Comparison of ENCODE assay signal across 9 cellular contexts in genomic region chr12:27142102-27142721, GRCh38. TPM values are rescaled to one million over a fixed set of nuclear protein-coding genes. Genes with fewer than 3 reads are reported as not detected.
DNase-seq lines count a peak whose midpoint lies in the region; ATAC-seq and TF ChIP-seq lines count a peak whose summit lies in the region.
"Had no signal": no experiment of that assay in that cellular context is flagged by ENCODE, and none has a peak within 500 bp of the region (broad histone marks: within the 10 kb centered on the region; RNA-seq: fewer than 3 reads in every experiment).

No MANE protein-coding gene starts in this region.

- H3K36me3 Mint-ChIP-seq in endothelial cell (ENCODE audit: low read depth, unreplicated experiment), result no peaks in the 10 kb centered on the region

- H3K9me3 ChIP-seq in suprapubic skin, result no peaks in the 10 kb centered on the region

- no peak for TF ChIP-seq POLR2A in suprapubic skin (IDR thresholded peaks at IDR 0.05)

- CTCF ChIA-PET in BJ (lab: Yijun Ruan, JAX), result interaction anchor here (0.9 to 2.0 kb wide), 7 partner anchors 14 to 164 kb away, joined by 3 to 10 read pairs (median 4); partner anchors contain the start of gene STK38L

- H3K4me3 ChIP-seq in BJ (ENCODE audit: low read depth, low read length) (no peak overlapping the region), suprapubic skin (no peak overlapping the region)

- POLR2A ChIA-PET in BJ (lab: Charles Lee), result no interaction called here

- H3K27ac Mint-ChIP-seq in endothelial cell (ENCODE audit: unreplicated experiment), result no peak overlapping the region

- DNase-seq in BJ (ENCODE audit: low read depth) (peak; percentile 32), NCI-H2227 (lab: John Stamatoyannopoulos, UW; ENCODE audit: unreplicated experiment) (peak; percentile 71), endothelial cell (ENCODE audit: low spot score) (peak; percentile 74), midbrain (lab: John Stamatoyannopoulos, UW) (peak; percentile 78), suprapubic skin (ENCODE audit: low spot score in 2 of 2) (no peak)

- H3K36me3 ChIP-seq in BJ (ENCODE audit: control insufficient read depth, insufficient read depth, low read length) (no peaks in the 10 kb centered on the region), suprapubic skin (no peaks in the 10 kb centered on the region)

- H3K27me3 ChIP-seq in BJ (ENCODE audit: control insufficient read depth, insufficient read depth, low read length) (no peaks in the 10 kb centered on the region), suprapubic skin (no peaks in the 10 kb centered on the region)

- H3K4me1 ChIP-seq in suprapubic skin, result no peaks in the 10 kb centered on the region

- TF ChIP-seq CTCF in BJ (IDR thresholded peaks at IDR 0.05; ENCODE audit: insufficient read depth, low read depth, low read length), result peak; percentile 91
- TF ChIP-seq CTCF in endothelial cell (IDR thresholded peaks at IDR 0.05; ENCODE audit: unreplicated experiment), result peak; percentile 76
- TF ChIP-seq CTCF in suprapubic skin (IDR thresholded peaks at IDR 0.05), result peak; percentile 37 to 58

- peak; percentile 46 for ATAC-seq in GM21447 (IDR thresholded peaks at IDR 0.05; ENCODE audit: unreplicated experiment)
- peak; percentile 48 to 60 for ATAC-seq in activated CD4-positive, CD25-positive, alpha-beta regulatory T cell treated with anti-CD3 and anti-CD28 coated beads, Interleukin-2, amount 50 U/mL, for 24 hours
- no peak for ATAC-seq in HG03520 (IDR thresholded peaks at IDR 0.05; ENCODE audit: unreplicated experiment)

- H3K4me1 Mint-ChIP-seq in endothelial cell (ENCODE audit: unreplicated experiment), result peaks cover 2% of the 10 kb centered on the region

- no peaks in the 10 kb centered on the region for H3K27me3 Mint-ChIP-seq in endothelial cell (ENCODE audit: unreplicated experiment)

- TF ChIP-seq EP300 in suprapubic skin (IDR thresholded peaks at IDR 0.05), result no peak

- no peaks in the 10 kb centered on the region for H3K9me3 Mint-ChIP-seq in endothelial cell (ENCODE audit: unreplicated experiment)

- no peak overlapping the region for H3K4me3 Mint-ChIP-seq in endothelial cell (ENCODE audit: unreplicated experiment)

- WGBS in suprapubic skin, result 37% methylated on average over 3 of the region's 3 CpGs

- no peak overlapping the region for H3K27ac ChIP-seq in suprapubic skin

RNA-seq across cellular contexts. Expression of gene C12orf71, which starts 59.8 kb away (rescaled TPM):
- polyA plus RNA-seq in BJ (2011; rRNA removed), result not detected in 2 replicates
- polyA minus RNA-seq in BJ (2011; rRNA and poly(A)+ RNA removed), result not detected in 2 replicates
- total RNA-seq in endothelial cell (ENCODE audit: unreplicated experiment) (not detected), suprapubic skin (not detected)
- total RNA-seq: subcutaneous adipose tissue had no signal

Comparison
In these comparisons a context has a peak if more than half of its experiments do, and no peak if none do; other contexts are left out.
1. DNase-seq: peak in BJ (single experiment), NCI-H2227 (single experiment), endothelial cell (single experiment) and midbrain (single experiment); none in suprapubic skin (0 of 2).
2. Peak in every context shown above with its lines, with median percentiles within 50 percentile points of each other: CTCF ChIP-seq.